34 cellular contexts compared by ENCODE assay signal in genomic region chr9:29068461-29068860, GRCh38.
"Had no signal": no experiment of that assay in that cellular context is flagged by ENCODE, and none has a peak within 500 bp of the region (broad histone marks: within the 10 kb centered on the region; RNA-seq: fewer than 3 reads in every experiment).

No MANE protein-coding gene starts in this region.

- H3K4me3 ChIP-seq: coronary artery, dorsolateral prefrontal cortex, esophagus squamous epithelium, gastroesophageal sphincter, heart right ventricle had no signal

- H3K4me1 Mint-ChIP-seq: activated CD4-positive, alpha-beta T cell treated with anti-CD3 and anti-CD28 coated beads, Interleukin-2, amount 10 ng/mL, durations not matched to agents 7 days and 5 days; activated T-helper 17 cell treated with anti-CD3 and anti-CD28 coated beads, Interleukin-2, amount 50 U/mL, for 72 hours; central memory CD8-positive, alpha-beta T cell; T-helper 17 cell had no signal

- ATAC-seq: activated CD8-positive, alpha-beta T cell treated with anti-CD3 and anti-CD28 coated beads for 36 hours; activated T-cell treated with anti-CD3 and anti-CD28 coated beads, Interleukin-2, amount 50 U/mL, for 4 hours; activated T-helper 17 cell treated with anti-CD3 and anti-CD28 coated beads, Interleukin-2, amount 50 U/mL, for 72 hours; gastroesophageal sphincter; heart right ventricle; T-helper 17 cell; WTC11 had no signal

- H3K4me1 ChIP-seq: gastroesophageal sphincter, heart right ventricle had no signal

- H3K27ac Mint-ChIP-seq: activated CD4-positive, alpha-beta T cell treated with anti-CD3 and anti-CD28 coated beads, Interleukin-2, amount 10 ng/mL, durations not matched to agents 7 days and 5 days; activated CD8-positive, alpha-beta T cell treated with anti-CD3 and anti-CD28 coated beads for 36 hours; activated naive CD8-positive, alpha-beta T cell; activated T-helper 17 cell treated with anti-CD3 and anti-CD28 coated beads, Interleukin-2, amount 50 U/mL, for 72 hours; dendritic cell treated with granulocyte-macrophage colony-stimulating factor and Interleukin-4, amounts not matched to agents 40 ng/mL and 50 ng/mL, for 4 days; T-helper 17 cell; WTC11 had no signal

- H3K27me3 ChIP-seq: brain microvascular endothelial cell, dorsolateral prefrontal cortex, esophagus squamous epithelium, gastroesophageal sphincter, heart right ventricle had no signal

- H3K27me3 Mint-ChIP-seq: activated CD4-positive, alpha-beta T cell treated with anti-CD3 and anti-CD28 coated beads, Interleukin-2, amount 10 ng/mL, durations not matched to agents 7 days and 5 days; activated CD8-positive, alpha-beta T cell treated with anti-CD3 and anti-CD28 coated beads for 36 hours; activated naive CD8-positive, alpha-beta T cell; activated T-helper 17 cell treated with anti-CD3 and anti-CD28 coated beads, Interleukin-2, amount 50 U/mL, for 72 hours; central memory CD8-positive, alpha-beta T cell; dendritic cell treated with granulocyte-macrophage colony-stimulating factor and Interleukin-4, amounts not matched to agents 40 ng/mL and 50 ng/mL, for 4 days; T-helper 17 cell had no signal

- DNase-seq: activated CD4-positive, alpha-beta T cell treated with anti-CD3 and anti-CD28 coated beads for 1 hour; activated CD4-positive, alpha-beta T cell treated with anti-CD3 and anti-CD28 coated beads for 4 hours; activated CD4-positive, alpha-beta T cell treated with anti-CD3 and anti-CD28 coated beads, Interleukin-2, amount 10 ng/mL, durations not matched to agents 7 days and 5 days; activated CD4-positive, alpha-beta T cell treated with anti-CD3 and anti-CD28 coated beads, Interleukin-2, amount 50 U/mL, for 48 hours; activated CD8-positive, alpha-beta memory T cell treated with anti-CD3 and anti-CD28 coated beads for 24 hours; activated CD8-positive, alpha-beta T cell treated with anti-CD3 and anti-CD28 coated beads for 36 hours; activated effector memory CD4-positive, alpha-beta T cell treated with Interleukin-2 at 50 U/mL for 16 hours; activated gamma-delta T cell treated with Interleukin-2 at 50 U/mL for 16 hours; activated naive CD4-positive, alpha-beta T cell treated with anti-CD3 and anti-CD28 coated beads, Interleukin-2, amount 50 U/mL, for 16 hours; activated naive CD4-positive, alpha-beta T cell treated with Interleukin-2 at 50 U/mL for 16 hours; activated T-cell treated with anti-CD3 and anti-CD28 coated beads, Interleukin-2, amount 50 U/mL, for 4 hours; amniotic stem cell; anterior cingulate cortex; brain microvascular endothelial cell; dorsolateral prefrontal cortex; effector memory CD4-positive, alpha-beta T cell; esophagus squamous epithelium; foreskin melanocyte; heart right ventricle; hippocampal formation; T-helper 17 cell had no signal

- H3K36me3 Mint-ChIP-seq: activated naive CD8-positive, alpha-beta T cell; WTC11 had no signal

- H3K9me3 Mint-ChIP-seq: activated CD4-positive, alpha-beta T cell treated with anti-CD3 and anti-CD28 coated beads, Interleukin-2, amount 10 ng/mL, durations not matched to agents 7 days and 5 days; activated CD8-positive, alpha-beta T cell treated with anti-CD3 and anti-CD28 coated beads for 36 hours; dendritic cell treated with granulocyte-macrophage colony-stimulating factor and Interleukin-4, amounts not matched to agents 40 ng/mL and 50 ng/mL, for 4 days; WTC11 had no signal

- H3K9me3 ChIP-seq: esophagus squamous epithelium, gastroesophageal sphincter had no signal

- H3K36me3 ChIP-seq: brain microvascular endothelial cell, esophagus squamous epithelium, gastroesophageal sphincter, heart right ventricle had no signal

- H3K27ac ChIP-seq: brain microvascular endothelial cell, coronary artery, dorsolateral prefrontal cortex, epithelial cell of prostate, esophagus squamous epithelium, gastroesophageal sphincter, heart right ventricle, VCaP had no signal

- FAIRE-seq: astrocyte, bronchial epithelial cell, endometrium, endothelial cell of umbilical vein had no signal

- H3K4me3 Mint-ChIP-seq: activated CD4-positive, alpha-beta T cell treated with anti-CD3 and anti-CD28 coated beads, Interleukin-2, amount 10 ng/mL, durations not matched to agents 7 days and 5 days; activated CD8-positive, alpha-beta T cell treated with anti-CD3 and anti-CD28 coated beads for 36 hours; activated naive CD8-positive, alpha-beta T cell; activated T-cell treated with anti-CD3 and anti-CD28 coated beads, Interleukin-2, amount 50 U/mL, for 4 hours; activated T-helper 17 cell treated with anti-CD3 and anti-CD28 coated beads, Interleukin-2, amount 50 U/mL, for 72 hours; central memory CD8-positive, alpha-beta T cell; dendritic cell treated with granulocyte-macrophage colony-stimulating factor and Interleukin-4, amounts not matched to agents 40 ng/mL and 50 ng/mL, for 4 days; T-helper 17 cell; WTC11 had no signal
